18 cellular contexts compared by ENCODE assay signal in the genomic region with DNA sequence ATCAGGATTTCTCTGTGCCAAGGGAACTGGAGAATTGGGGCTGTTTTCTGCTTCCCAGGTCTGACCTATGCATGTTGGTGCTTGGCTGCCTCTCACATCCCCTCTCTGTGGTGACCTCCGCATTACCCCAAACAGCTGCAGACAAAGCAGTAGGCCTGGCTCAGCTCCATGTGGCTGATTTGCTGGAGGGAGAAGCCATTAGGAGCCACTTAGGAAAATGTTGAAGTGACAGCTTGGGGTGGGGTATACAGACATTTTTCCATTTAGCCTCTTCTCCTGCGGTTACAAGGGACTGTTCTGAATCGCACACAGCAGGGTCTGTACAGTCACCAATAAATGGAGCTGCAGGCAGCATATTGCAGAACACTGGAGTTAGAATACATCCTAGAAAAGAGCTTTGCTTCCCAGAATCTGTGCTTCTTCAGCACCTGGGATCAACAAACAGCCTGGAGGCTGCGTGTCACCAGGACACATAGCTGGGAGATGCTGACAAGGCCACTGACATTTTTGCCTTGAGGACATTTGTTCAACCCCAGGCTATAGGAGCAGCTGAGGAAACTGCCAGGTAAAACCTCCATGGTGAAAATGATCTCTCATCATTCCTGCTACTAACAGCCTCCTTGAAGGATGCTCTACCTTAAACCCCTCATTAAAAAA.
DNase-seq lines count a peak whose midpoint lies in the region; ATAC-seq and TF ChIP-seq lines count a peak whose summit lies in the region.
"Had no signal": no experiment of that assay in that cellular context is flagged by ENCODE, and none has a peak within 500 bp of the region (broad histone marks: within the 10 kb centered on the region; RNA-seq: fewer than 3 reads in every experiment).

No MANE protein-coding gene starts in this region.

- no peak for ATAC-seq in foreskin keratinocyte
- ATAC-seq: activated naive CD4-positive, alpha-beta T cell treated with anti-CD3 and anti-CD28 coated beads, Interleukin-2, amount 50 U/mL, for 72 hours; left lung; naive thymus-derived CD4-positive, alpha-beta T cell had no signal

- TF ChIP-seq CTCF in foreskin keratinocyte (conservative IDR thresholded peaks at IDR 0.05), result no peak
- TF ChIP-seq CTCF in dorsolateral prefrontal cortex (IDR thresholded peaks at IDR 0.05 in 54 of 56, conservative IDR thresholded peaks at IDR 0.05 in 2 of 56; ENCODE audit: low read depth in 1 of 56, partially characterized antibody in 56 of 56), result no peak

- no peak overlapping the region for H3K27ac ChIP-seq in foreskin keratinocyte
- H3K27ac ChIP-seq in dorsolateral prefrontal cortex, result no peak overlapping the region
- H3K27ac ChIP-seq: left lung, thoracic aorta had no signal

- peaks cover 4% of the 10 kb centered on the region for H3K4me1 ChIP-seq in foreskin keratinocyte
- H3K4me1 ChIP-seq: left lung had no signal

- H3K4me3 ChIP-seq in dorsolateral prefrontal cortex, result no peak overlapping the region
- H3K4me3 ChIP-seq: left lung, thoracic aorta had no signal

- H3K27me3 ChIP-seq in foreskin keratinocyte (no peaks in the 10 kb centered on the region), dorsolateral prefrontal cortex (no peaks in the 10 kb centered on the region)
- H3K27me3 ChIP-seq: left lung had no signal

- in situ Hi-C loops in KBM-7 (cut with MboI; ENCODE audit: low pct_unique_long_range_greater_than_20kb, low sequenced_read_pairs), result no loop called here

- intact Hi-C loops in dorsolateral prefrontal cortex (cut with DNase I), result no loop called here

- DNase-seq in DMS79 (lab: John Stamatoyannopoulos, UW) (peak; percentile 86), NCI-H146 (lab: John Stamatoyannopoulos, UW) (peak; percentile 65), NCI-H524 (lab: John Stamatoyannopoulos, UW) (peak; percentile 50 to 53), left kidney (ENCODE audit: low read depth, low spot score) (peak; percentile 78), KBM-7 (no peak), foreskin keratinocyte (no peak), dorsolateral prefrontal cortex (no peak)
- no peak for DNase-seq in effector CD4-positive, alpha-beta T cell
- DNase-seq: activated CD8-positive, alpha-beta memory T cell treated with anti-CD3 and anti-CD28 coated beads, Interleukin-2, amount 50 U/mL, for 48 hours; CD8-positive, alpha-beta memory T cell; KG1; left lung; naive thymus-derived CD4-positive, alpha-beta T cell; NCI-H774; right cardiac atrium; stimulated activated CD4-positive, alpha-beta T cell treated with anti-CD3 and anti-CD28 coated beads, Interleukin-2, amount 100 ng/mL, for 24 hours had no signal

Comparison
In these comparisons a context has a peak if more than half of its experiments do, and no peak if none do; other contexts are left out.
1. DNase-seq: peak in DMS79 (single experiment), NCI-H146 (single experiment), NCI-H524 (2 of 2) and left kidney (single experiment); none in KBM-7 (single experiment), foreskin keratinocyte (0 of 2), dorsolateral prefrontal cortex (0 of 10) and effector CD4-positive, alpha-beta T cell (single experiment).